22 cellular contexts compared by ENCODE assay signal in the genomic region with DNA sequence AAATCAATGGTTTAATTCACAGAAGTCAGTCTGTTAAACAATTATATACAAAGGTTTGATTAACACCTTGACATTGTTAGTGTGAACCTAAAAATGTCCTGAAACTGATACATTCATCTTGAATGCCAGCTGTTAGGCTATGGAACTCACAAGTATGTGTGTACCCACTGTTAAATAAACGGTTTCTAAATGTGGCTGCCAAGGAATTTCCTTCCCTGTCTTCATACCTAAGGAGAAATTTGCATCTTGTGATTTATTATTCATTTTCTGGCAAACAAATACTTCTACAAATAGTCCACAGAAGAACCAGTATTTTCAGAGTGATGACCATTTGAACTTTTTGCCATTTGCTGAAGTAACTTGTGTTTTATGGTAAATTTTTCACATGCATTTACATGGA.
A peak's percentile ranks its signal among the peaks of the same experiment; 100 is the strongest.
DNase-seq lines count a peak whose midpoint lies in the region; ATAC-seq, FAIRE-seq and TF ChIP-seq lines count a peak whose summit lies in the region.
"Had no signal": no experiment of that assay in that cellular context is flagged by ENCODE, and none has a peak within 500 bp of the region (broad histone marks: within the 10 kb centered on the region; RNA-seq: fewer than 3 reads in every experiment).

No MANE protein-coding gene starts in this region.

- H3K9me3 Mint-ChIP-seq in activated naive CD8-positive, alpha-beta T cell treated with anti-CD3 and anti-CD28 coated beads, Interleukin-2, amount 50 U/mL, for 24 hours, result no peaks in the 10 kb centered on the region
- H3K9me3 Mint-ChIP-seq: activated naive CD4-positive, alpha-beta T cell treated with anti-CD3 and anti-CD28 coated beads, Interleukin-2, amount 50 U/mL, for 72 hours; activated T-helper 1 cell treated with anti-CD3 and anti-CD28 coated beads, Interleukin-12 subunit alpha, Interleukin-12 subunit beta, Interleukin-2, Interleukin-4 antibody, amounts not matched to agents 30 ng/mL and 10 ng/mL and 1 ng/mL, durations not matched to agents 14 hours and 24 hours and 36 hours; brain had no signal

- H3K27me3 ChIP-seq in bronchial epithelial cell (ENCODE audit: control insufficient read depth, insufficient read depth, low read length) (no peaks in the 10 kb centered on the region), stomach smooth muscle (ENCODE audit: control insufficient read depth in 1 of 2, insufficient read depth in 2 of 2, low read length in 2 of 2) (no peaks in the 10 kb centered on the region)
- H3K27me3 ChIP-seq: dorsolateral prefrontal cortex, heart right ventricle had no signal

- FAIRE-seq in bronchial epithelial cell (lab: Jason Lieb, UNC), result no peak

- ATAC-seq in left lobe of liver, result no peak
- no peak for ATAC-seq in activated naive CD8-positive, alpha-beta T cell treated with anti-CD3 and anti-CD28 coated beads, Interleukin-2, amount 50 U/mL, for 24 hours
- ATAC-seq: activated naive CD4-positive, alpha-beta T cell treated with anti-CD3 and anti-CD28 coated beads, Interleukin-2, amount 50 U/mL, for 72 hours; heart right ventricle had no signal

- H3K36me3 ChIP-seq in bronchial epithelial cell (ENCODE audit: control insufficient read depth, insufficient read depth, low read length), result no peaks in the 10 kb centered on the region
- no peaks in the 10 kb centered on the region for H3K36me3 ChIP-seq in stomach smooth muscle (ENCODE audit: control insufficient read depth in 2 of 2, insufficient read depth in 2 of 2, low read length in 2 of 2)

- no peak overlapping the region for H3K4me3 ChIP-seq in bronchial epithelial cell (ENCODE audit: low read depth, low read length)
- no peak overlapping the region for H3K4me3 ChIP-seq in stomach smooth muscle (ENCODE audit: low read length in 2 of 2)
- H3K4me3 ChIP-seq: dorsolateral prefrontal cortex, heart right ventricle, lung had no signal

- DNase-seq in M059J (ENCODE audit: low read depth) (peak; percentile 49), bronchial epithelial cell (ENCODE audit: low read depth) (peak; percentile 41), iris pigment epithelial cell (ENCODE audit: low read depth) (peak; percentile 22), left lobe of liver (ENCODE audit: low spot score) (no peak), dedifferentiated amniotic fluid mesenchymal stem cell (ENCODE audit: extremely low spot score) (no peak), GF-D8 (lab: John Stamatoyannopoulos, UW) (no peak)
- DNase-seq in activated naive CD8-positive, alpha-beta T cell treated with anti-CD3 and anti-CD28 coated beads, Interleukin-2, amount 50 U/mL, for 24 hours, result no peak
- DNase-seq: CD4-positive, CD25-positive, alpha-beta regulatory T cell; DMS153; dorsolateral prefrontal cortex; erythroblast; heart right ventricle; KBM-7; naive B cell; NCI-H187; NCI-H345; posterior cingulate gyrus had no signal

- H3K27me3 Mint-ChIP-seq in activated naive CD8-positive, alpha-beta T cell treated with anti-CD3 and anti-CD28 coated beads, Interleukin-2, amount 50 U/mL, for 24 hours, result peaks cover 5% of the 10 kb centered on the region

- H3K9me3 ChIP-seq in stomach smooth muscle (ENCODE audit: control insufficient read depth in 2 of 2, low read length in 2 of 2), result no peaks in the 10 kb centered on the region
- H3K9me3 ChIP-seq: heart right ventricle had no signal

- no peak overlapping the region for H3K4me3 Mint-ChIP-seq in activated naive CD8-positive, alpha-beta T cell treated with anti-CD3 and anti-CD28 coated beads, Interleukin-2, amount 50 U/mL, for 24 hours
- H3K4me3 Mint-ChIP-seq: activated T-helper 1 cell treated with anti-CD3 and anti-CD28 coated beads, Interleukin-12 subunit alpha, Interleukin-12 subunit beta, Interleukin-2, Interleukin-4 antibody, amounts not matched to agents 30 ng/mL and 10 ng/mL and 1 ng/mL, durations not matched to agents 14 hours and 24 hours and 36 hours; brain; CD4-positive, CD25-positive, alpha-beta regulatory T cell; naive B cell had no signal

- H3K4me1 Mint-ChIP-seq in activated naive CD8-positive, alpha-beta T cell treated with anti-CD3 and anti-CD28 coated beads, Interleukin-2, amount 50 U/mL, for 24 hours, result no peaks in the 10 kb centered on the region
- H3K4me1 Mint-ChIP-seq: CD4-positive, CD25-positive, alpha-beta regulatory T cell; naive B cell had no signal

- H3K36me3 Mint-ChIP-seq in activated naive CD8-positive, alpha-beta T cell treated with anti-CD3 and anti-CD28 coated beads, Interleukin-2, amount 50 U/mL, for 24 hours (ENCODE audit: low read depth), result no peaks in the 10 kb centered on the region
- H3K36me3 Mint-ChIP-seq: activated naive CD4-positive, alpha-beta T cell treated with anti-CD3 and anti-CD28 coated beads, Interleukin-2, amount 50 U/mL, for 72 hours; CD4-positive, CD25-positive, alpha-beta regulatory T cell; naive B cell had no signal

- TF ChIP-seq CTCF in bronchial epithelial cell (IDR thresholded peaks at IDR 0.05; ENCODE audit: insufficient read depth, low read length, severe bottlenecking), result no peak

- peaks cover 2% of the 10 kb centered on the region for H3K4me1 ChIP-seq in stomach smooth muscle (ENCODE audit: control insufficient read depth, insufficient read depth, low read length)

- H3K9ac ChIP-seq in stomach smooth muscle (ENCODE audit: low read length in 2 of 2), result peak overlapping the region in 1 of 2 donors; percentile 42

- no peak overlapping the region for H3K27ac Mint-ChIP-seq in activated naive CD8-positive, alpha-beta T cell treated with anti-CD3 and anti-CD28 coated beads, Interleukin-2, amount 50 U/mL, for 24 hours
- H3K27ac Mint-ChIP-seq: activated naive CD4-positive, alpha-beta T cell treated with anti-CD3 and anti-CD28 coated beads, Interleukin-2, amount 50 U/mL, for 72 hours; activated T-helper 1 cell treated with anti-CD3 and anti-CD28 coated beads, Interleukin-12 subunit alpha, Interleukin-12 subunit beta, Interleukin-2, Interleukin-4 antibody, amounts not matched to agents 30 ng/mL and 10 ng/mL and 1 ng/mL, durations not matched to agents 14 hours and 24 hours and 36 hours; CD4-positive, CD25-positive, alpha-beta regulatory T cell; naive B cell had no signal

- H3K27ac ChIP-seq in stomach smooth muscle (ENCODE audit: low read length), result peak overlapping the region; percentile 53
- H3K27ac ChIP-seq: dorsolateral prefrontal cortex, heart right ventricle had no signal

Comparison
In these comparisons a context has a peak if more than half of its experiments do, and no peak if none do; other contexts are left out.
1. DNase-seq: peak in M059J (single experiment), bronchial epithelial cell (single experiment) and iris pigment epithelial cell (single experiment); none in left lobe of liver (single experiment), dedifferentiated amniotic fluid mesenchymal stem cell (single experiment), GF-D8 (single experiment) and activated naive CD8-positive, alpha-beta T cell treated with anti-CD3 and anti-CD28 coated beads, Interleukin-2, amount 50 U/mL, for 24 hours (single experiment).